13 cellular contexts compared by ENCODE assay signal in the genomic region with DNA sequence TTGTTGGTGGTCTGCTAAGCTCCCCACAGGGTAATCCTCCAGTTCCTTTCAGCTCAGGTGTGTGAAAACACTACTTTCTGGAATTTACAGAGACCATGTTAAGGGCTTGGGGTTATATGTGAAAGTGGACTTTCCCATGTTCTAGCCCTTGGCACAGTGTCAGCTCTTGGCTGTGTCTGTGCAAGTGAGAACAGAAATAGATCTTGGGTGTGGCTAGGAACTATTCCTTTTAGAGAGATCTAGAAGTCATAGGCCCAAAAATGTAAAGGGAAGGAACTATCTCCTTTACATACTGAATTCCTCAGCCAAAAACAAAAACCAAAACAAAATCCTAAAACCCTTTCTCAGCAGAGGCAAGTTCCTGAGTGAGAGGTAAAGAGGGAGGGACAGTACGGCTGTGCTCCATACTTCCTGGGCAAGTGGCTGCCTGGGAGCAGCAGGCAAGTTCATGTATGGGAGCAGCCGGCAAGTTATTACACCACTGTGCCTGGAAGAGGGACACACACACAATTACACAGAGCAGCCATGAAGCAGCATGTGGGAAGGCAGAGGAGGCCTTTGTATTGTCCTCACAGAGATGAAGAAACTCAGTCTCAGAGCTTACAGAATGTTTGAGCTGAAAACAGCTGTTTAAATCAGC. TPM values are rescaled to one million over a fixed set of nuclear protein-coding genes. Genes with fewer than 3 reads are reported as not detected.
A peak's percentile ranks its signal among the peaks of the same experiment; 100 is the strongest.
DNase-seq lines count a peak whose midpoint lies in the region; ATAC-seq and TF ChIP-seq lines count a peak whose summit lies in the region.
"Had no signal": no experiment of that assay in that cellular context is flagged by ENCODE, and none has a peak within 500 bp of the region (broad histone marks: within the 10 kb centered on the region; RNA-seq: fewer than 3 reads in every experiment).

No MANE protein-coding gene starts in this region.

- H3K9me3 ChIP-seq in esophagus muscularis mucosa = no peaks in the 10 kb centered on the region
- H3K9me3 ChIP-seq in vagina = no peaks in the 10 kb centered on the region
- H3K9me3 ChIP-seq in PC-9 (ENCODE audit: insufficient read depth, low read depth) = no peaks in the 10 kb centered on the region
- H3K9me3 ChIP-seq in A673 (ENCODE audit: low read depth, low read length, poor library complexity, severe bottlenecking) = no peaks in the 10 kb centered on the region

- no TSS peak for BruUV-seq in PC-9 (replicated peaks; lab: Mats Ljungman, UMichigan)
- BruUV-seq in A673 (replicated peaks; lab: Mats Ljungman, UMichigan) = no TSS peak

- H3K27me3 Mint-ChIP-seq in natural killer cell (ENCODE audit: low read depth in 2 of 2) = no peaks in the 10 kb centered on the region
- no peaks in the 10 kb centered on the region for H3K27me3 Mint-ChIP-seq in natural killer cell treated with Interleukin-12 subunit alpha and Interleukin-12 subunit beta and Interleukin-15 and Interleukin-18, amount 100 ng/mL, for 72 hours

- H3K79me2 ChIP-seq in PC-9 (ENCODE audit: low read depth) = no peaks in the 10 kb centered on the region

- no peak for DNase-seq in natural killer cell
- no peak for DNase-seq in natural killer cell treated with Interleukin-12 subunit alpha and Interleukin-12 subunit beta and Interleukin-15 and Interleukin-18, amount 100 ng/mL, for 72 hours (ENCODE audit: low spot score)
- DNase-seq in esophagus muscularis mucosa (ENCODE audit: extremely low spot score) = no peak
- DNase-seq in myocyte (ENCODE audit: low read depth) = peak; percentile 75
- DNase-seq in vagina (ENCODE audit: extremely low spot score in 2 of 2) = no peak
- DNase-seq in PC-9 = no peak
- DNase-seq in A673 (ENCODE audit: low spot score) = no peak
- DNase-seq: activated CD4-positive, alpha-beta T cell treated with anti-CD3 and anti-CD28 coated beads for 4 hours; NCI-H1417 treated with DMSO at 0.1 percent for 48 hours; stimulated activated CD4-positive, alpha-beta T cell treated with anti-CD3 and anti-CD28 coated beads, Interleukin-4, amount 100 ng/mL, for 24 hours had no signal

- H2AFZ ChIP-seq in PC-9 = no peak overlapping the region

- POLR2A ChIA-PET in PC-9 (lab: Charles Lee; ENCODE audit: unreplicated experiment) = interaction anchor here (0.6 kb wide), 1 partner anchor 205 kb away, joined by 4 read pairs; no protein-coding TSS in a partner anchor
- POLR2A ChIA-PET in A673 (lab: Charles Lee; ENCODE audit: low non-redundant PET) = no interaction called here

- intact Hi-C loops in natural killer cell (cut with micrococcal nuclease) = no loop called here
- intact Hi-C loops in esophagus muscularis mucosa (cut with DNase I) = loop anchor here (5.0 kb wide), 1 partner anchor 150 kb away; no protein-coding TSS in a partner anchor
- intact Hi-C loops in vagina (cut with DNase I) = no loop called here
- intact Hi-C loops in PC-9 (cut with micrococcal nuclease; ENCODE audit: unreplicated experiment) = loop anchor here (10.0 kb wide), 1 partner anchor 122 kb away; the partner anchor contains the start of gene KLHDC8B
- intact Hi-C loops in A673 (cut with micrococcal nuclease; ENCODE audit: unreplicated experiment) = loop anchor here (10.0 kb wide), 1 partner anchor 148 kb away; no protein-coding TSS in a partner anchor

- H3K4me1 ChIP-seq in esophagus muscularis mucosa = peaks cover 18 to 25% (median 22%) of the 10 kb centered on the region in 4 donors
- peaks cover 17% of the 10 kb centered on the region for H3K4me1 ChIP-seq in vagina
- no peaks in the 10 kb centered on the region for H3K4me1 ChIP-seq in PC-9 (replicated peaks; ENCODE audit: insufficient read depth)
- no peaks in the 10 kb centered on the region for H3K4me1 ChIP-seq in A673 (ENCODE audit: insufficient read depth, low read length, poor library complexity, severe bottlenecking)

- no peaks in the 10 kb centered on the region for H4K20me1 ChIP-seq in PC-9 (ENCODE audit: insufficient read depth)

- H3K4me3 Mint-ChIP-seq in natural killer cell = no peak overlapping the region
- H3K4me3 Mint-ChIP-seq in natural killer cell treated with Interleukin-12 subunit alpha and Interleukin-12 subunit beta and Interleukin-15 and Interleukin-18, amount 100 ng/mL, for 72 hours = no peak overlapping the region

- peaks cover 7% of the 10 kb centered on the region for H3K36me3 Mint-ChIP-seq in natural killer cell
- H3K36me3 Mint-ChIP-seq in natural killer cell treated with Interleukin-12 subunit alpha and Interleukin-12 subunit beta and Interleukin-15 and Interleukin-18, amount 100 ng/mL, for 72 hours = peaks cover 14% of the 10 kb centered on the region

- H3F3A ChIP-seq in PC-9 (ENCODE audit: insufficient read depth, low read depth) = no peaks in the 10 kb centered on the region

- H3K36me3 ChIP-seq in esophagus muscularis mucosa (peaks cover 75 to 98% (median 93%) of the 10 kb centered on the region in 4 donors), vagina (peaks cover 4 to 80% of the 10 kb centered on the region in 2 donors), PC-9 (ENCODE audit: low read depth) (peaks cover 4% of the 10 kb centered on the region; the same call in 1 of the 2 replicates), A673 (ENCODE audit: insufficient read depth, low read length, poor library complexity, severe bottlenecking) (peaks cover 9% of the 10 kb centered on the region)

- H3K27ac Mint-ChIP-seq in natural killer cell = peak overlapping the region; percentile 42 to 43
- H3K27ac Mint-ChIP-seq in natural killer cell treated with Interleukin-12 subunit alpha and Interleukin-12 subunit beta and Interleukin-15 and Interleukin-18, amount 100 ng/mL, for 72 hours = peak overlapping the region in 1 of 2 donors; percentile 53

- TF ChIP-seq CTCF in natural killer cell (IDR thresholded peaks at IDR 0.05) (no peak), esophagus muscularis mucosa (IDR thresholded peaks at IDR 0.05) (no peak), vagina (IDR thresholded peaks at IDR 0.05) (no peak), PC-9 (conservative IDR thresholded peaks at IDR 0.05) (no peak), A673 (conservative IDR thresholded peaks at IDR 0.05; ENCODE audit: low read depth, low read length) (no peak)

- H3K27me3 ChIP-seq in esophagus muscularis mucosa (no peaks in the 10 kb centered on the region), vagina (no peaks in the 10 kb centered on the region), PC-9 (ENCODE audit: insufficient read depth, low read depth) (no peaks in the 10 kb centered on the region), A673 (replicated peaks; ENCODE audit: insufficient read depth, low read depth, low read length, poor library complexity) (no peaks in the 10 kb centered on the region)

- TF ChIP-seq POLR2A in esophagus muscularis mucosa (IDR thresholded peaks at IDR 0.05; ENCODE audit: low read depth) (no peak), vagina (IDR thresholded peaks at IDR 0.05) (no peak)

- peak overlapping the region; percentile 64 to 77 (median 72) for H3K27ac ChIP-seq in esophagus muscularis mucosa (replicated peaks in 1 of 4)
- H3K27ac ChIP-seq in vagina = peak overlapping the region; percentile 64
- no peak overlapping the region for H3K27ac ChIP-seq in PC-9
- H3K27ac ChIP-seq in A673 (ENCODE audit: low read depth, low read length, poor library complexity, severe bottlenecking) = no peak overlapping the region
- H3K27ac ChIP-seq: C4-2B had no signal

- TF ChIP-seq EP300 in esophagus muscularis mucosa (IDR thresholded peaks at IDR 0.05) = no peak

- H3K4me2 ChIP-seq in PC-9 = no peak overlapping the region

- CTCF ChIA-PET in PC-9 (lab: Charles Lee) (interaction anchor here (0.5 to 0.6 kb wide), 2 partner anchors 87 to 128 kb away, joined by 3 to 8 read pairs; no protein-coding TSS in a partner anchor), A673 (lab: Charles Lee) (no interaction called here)

- no peaks in the 10 kb centered on the region for H3K9me3 Mint-ChIP-seq in natural killer cell
- H3K9me3 Mint-ChIP-seq in natural killer cell treated with Interleukin-12 subunit alpha and Interleukin-12 subunit beta and Interleukin-15 and Interleukin-18, amount 100 ng/mL, for 72 hours = no peaks in the 10 kb centered on the region

- H3K4me3 ChIP-seq in esophagus muscularis mucosa (no peak overlapping the region), vagina (no peak overlapping the region), PC-9 (no peak overlapping the region), A673 (ENCODE audit: low read depth, low read length, poor library complexity, severe bottlenecking) (no peak overlapping the region)

- 57% methylated on average over 2 of the region's 2 CpGs for WGBS in esophagus muscularis mucosa

- ATAC-seq in natural killer cell (no peak), HG03520 (IDR thresholded peaks at IDR 0.05; ENCODE audit: unreplicated experiment) (no peak)
- no peak for ATAC-seq in natural killer cell treated with Interleukin-12 subunit alpha and Interleukin-12 subunit beta and Interleukin-15 and Interleukin-18, amount 100 ng/mL, for 72 hours
- ATAC-seq: Panc1 had no signal

- H3K9me2 ChIP-seq in PC-9 (ENCODE audit: insufficient read depth) = no peaks in the 10 kb centered on the region

- H3K4me1 Mint-ChIP-seq in natural killer cell = no peaks in the 10 kb centered on the region
- peaks cover 0 to 3% of the 10 kb centered on the region in 2 donors for H3K4me1 Mint-ChIP-seq in natural killer cell treated with Interleukin-12 subunit alpha and Interleukin-12 subunit beta and Interleukin-15 and Interleukin-18, amount 100 ng/mL, for 72 hours (ENCODE audit: low read depth in 2 of 2)

RNA-seq across cellular contexts. Expression of gene C3orf62, which starts 19.9 kb away (rescaled TPM):
- 10 to 100 TPM in 2 of 3 donors, 1 to 10 TPM in 1; 8.8 to 12.7 (median 10.8) TPM for total RNA-seq in natural killer cell
- 10 to 100 TPM; 10.7 to 18.1 TPM for total RNA-seq in natural killer cell treated with Interleukin-12 subunit alpha and Interleukin-12 subunit beta and Interleukin-15 and Interleukin-18, amount 100 ng/mL, for 72 hours
- total RNA-seq in esophagus muscularis mucosa = 1 to 10 TPM; 3.1 to 8.7 (median 5.8) TPM
- 1.4 and 1.6 TPM in 2 replicates for total RNA-seq in myocyte
- polyA plus RNA-seq in myocyte (2012) = 3.9 TPM
- total RNA-seq in vagina = 17.9 TPM
- 6.9 and 12.4 TPM in 2 replicates for total RNA-seq in PC-9 (2021)
- 1.8 and 2.0 TPM in 2 replicates for total RNA-seq in A673 (2021)

RNA-seq across cellular contexts. Expression of gene USP4, which starts 43.0 kb away (rescaled TPM):
- 100 to 1,000 TPM; 110 to 138 (median 135) TPM for total RNA-seq in natural killer cell
- 100 to 1,000 TPM in 1 of 2 donors, 10 to 100 TPM in 1; 90.9 to 105 TPM for total RNA-seq in natural killer cell treated with Interleukin-12 subunit alpha and Interleukin-12 subunit beta and Interleukin-15 and Interleukin-18, amount 100 ng/mL, for 72 hours
- 10 to 100 TPM; 17.9 to 35.7 (median 24.3) TPM for total RNA-seq in esophagus muscularis mucosa
- total RNA-seq in myocyte = 9.9 and 11.8 TPM in 2 replicates
- 43.4 TPM for polyA plus RNA-seq in myocyte (2012)
- 45.2 TPM for total RNA-seq in vagina
- 39.8 and 42.9 TPM in 2 replicates for total RNA-seq in PC-9 (2021)
- total RNA-seq in A673 (2021) = 32.3 and 32.8 TPM in 2 replicates

Comparison
In these comparisons a context has a peak if more than half of its experiments do, and no peak if none do; other contexts are left out.
1. H3K27ac ChIP-seq: peak in esophagus muscularis mucosa (4 of 4) and vagina (single experiment); none in PC-9 (single experiment) and A673 (single experiment).
2. intact Hi-C loops: an anchor here in esophagus muscularis mucosa (5.0 kb wide), PC-9 (10.0 kb wide) and A673 (10.0 kb wide); none called in natural killer cell and vagina.